In the genomic region with DNA sequence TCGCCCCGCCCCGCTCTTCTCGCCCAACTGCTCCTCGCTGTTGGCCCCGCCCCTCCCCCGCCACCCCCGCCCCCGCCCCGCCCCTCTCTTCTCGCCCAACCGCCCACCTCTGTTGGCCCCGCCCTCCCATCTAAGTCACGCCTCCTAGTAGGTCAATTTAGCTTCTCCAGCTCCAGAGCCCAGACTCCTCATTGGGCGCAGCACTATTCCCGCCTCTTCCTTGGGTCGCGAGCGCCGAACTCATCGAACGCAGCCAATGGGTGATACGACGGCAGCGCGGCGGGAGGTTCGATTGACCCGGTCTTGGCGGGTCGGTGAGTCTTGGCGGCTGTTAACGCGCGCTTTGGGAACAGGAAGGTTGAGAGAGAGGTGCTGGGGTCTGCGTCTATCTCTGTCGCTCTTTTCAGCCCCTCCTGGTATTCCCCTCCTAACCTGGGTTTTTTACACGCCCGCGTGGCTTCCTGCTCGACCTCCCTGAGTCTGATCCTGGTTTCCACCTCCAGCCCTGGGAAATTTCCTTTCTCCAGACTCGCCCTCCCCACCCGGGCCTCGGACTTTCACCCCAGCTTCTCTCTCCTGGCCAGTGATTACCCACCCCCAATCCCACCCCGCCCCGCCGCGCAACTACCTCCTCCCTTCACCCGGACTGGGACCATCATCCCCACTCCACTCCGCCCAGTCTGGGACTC, we compare ENCODE assay signal across 8 cellular contexts.
A peak's percentile ranks its signal among the peaks of the same experiment; 100 is the strongest.
DNase-seq lines count a peak whose midpoint lies in the region; ATAC-seq and TF ChIP-seq lines count a peak whose summit lies in the region.

A gene (plus strand): TSS at position 331 of the 689 bp plus-strand sequence. CDS start 643 bp downstream, outside the sequence.

- H3K4me2 ChIP-seq in BLaER1 = peak within 1 kb of the TSS; percentile 91

- H4K20me1 ChIP-seq in BLaER1 = peaks cover 8% of the 10 kb centered on the region; the same call in 1 of the 2 replicates

- H3K4me1 ChIP-seq in BLaER1 = peaks cover 27% of the 10 kb centered on the region

- H3K27me3 ChIP-seq in BLaER1 = no peaks in the 10 kb centered on the region

- H3K4me3 ChIP-seq in BLaER1 = peak within 1 kb of the TSS; percentile 80
- peak within 1 kb of the TSS; percentile 88 for H3K4me3 ChIP-seq in coronary artery

- ATAC-seq in GM19328 (IDR thresholded peaks at IDR 0.05; ENCODE audit: unreplicated experiment) (peak; percentile 86), HG03469 (IDR thresholded peaks at IDR 0.05; ENCODE audit: unreplicated experiment) (peak; percentile 79)

- H3K9me3 ChIP-seq in BLaER1 = no peaks in the 10 kb centered on the region

- peaks cover 39% of the 10 kb centered on the region for H3K36me3 ChIP-seq in BLaER1

- DNase-seq in NCI-H526 treated with DMSO at 0.1 percent for 48 hours (lab: John Stamatoyannopoulos, UW) = peak; percentile 100
- DNase-seq in activated CD4-positive, alpha-beta T cell treated with anti-CD3 and anti-CD28 coated beads for 48 hours = peak; percentile 99
- DNase-seq in coronary artery (ENCODE audit: low spot score) = peak; percentile 98
- DNase-seq in left kidney (ENCODE audit: low read depth, low spot score) = peak; percentile 100
- DNase-seq in stimulated activated CD4-positive, alpha-beta T cell treated with anti-CD3 and anti-CD28 coated beads, Interleukin-1b, Interleukin-23, amount 100 ng/mL, for 48 hours = peak; percentile 99

- H3K27ac ChIP-seq in BLaER1 = peak within 1 kb of the TSS; percentile 84
- peak within 1 kb of the TSS; percentile 55 to 73 for H3K27ac ChIP-seq in coronary artery

- TF ChIP-seq CTCF in coronary artery (IDR thresholded peaks at IDR 0.05) = no peak

- H3K9ac ChIP-seq in BLaER1 = peak within 1 kb of the TSS; percentile 83

Comparison
In these comparisons a context has a peak if more than half of its experiments do, and no peak if none do; other contexts are left out.
1. Peak in every context shown above with its lines: DNase-seq, ATAC-seq, H3K4me3 ChIP-seq and H3K27ac ChIP-seq.